Comparison of ENCODE assay signal across 11 cellular contexts in genomic region chr14:64746298-64747250, GRCh38. TPM values are rescaled to one million over a fixed set of nuclear protein-coding genes. Genes with fewer than 3 reads are reported as not detected.
A peak's percentile ranks its signal among the peaks of the same experiment; 100 is the strongest.
DNase-seq lines count a peak whose midpoint lies in the region; ATAC-seq and TF ChIP-seq lines count a peak whose summit lies in the region.
"Had no signal": no experiment of that assay in that cellular context is flagged by ENCODE, and none has a peak within 500 bp of the region (broad histone marks: within the 10 kb centered on the region; RNA-seq: fewer than 3 reads in every experiment).

No MANE protein-coding gene starts in this region.

- TF ChIP-seq CTCF in RWPE1 (conservative IDR thresholded peaks at IDR 0.05; ENCODE audit: low read depth) (no peak), dorsolateral prefrontal cortex (IDR thresholded peaks at IDR 0.05 in 54 of 56, conservative IDR thresholded peaks at IDR 0.05 in 2 of 56; ENCODE audit: low read depth in 1 of 56, partially characterized antibody in 56 of 56) (no peak), tibial artery (IDR thresholded peaks at IDR 0.05) (no peak)

- no peaks in the 10 kb centered on the region for H3K9me3 ChIP-seq in tibial artery
- H3K9me3 ChIP-seq: adrenal gland had no signal

- intact Hi-C loops in dorsolateral prefrontal cortex (cut with DNase I) = loop anchor here (5.0 kb wide), 1 partner anchor 74 kb away; no protein-coding TSS in a partner anchor
- intact Hi-C loops in tibial artery (cut with DNase I; ENCODE audit: low total_unique reads) = no loop called here

- H3K4me1 ChIP-seq in tibial artery = peaks cover 0 to 48% (median 27%) of the 10 kb centered on the region in 4 donors
- H3K4me1 ChIP-seq: adrenal gland had no signal

- H3K27ac ChIP-seq in RWPE1 (peak overlapping the region; percentile 67), dorsolateral prefrontal cortex (peak overlapping the region in 58 of 59 donors; percentile 16 to 93 (median 77)), tibial artery (peak overlapping the region; percentile 71 to 82)

- no peak for ATAC-seq in activated naive CD4-positive, alpha-beta T cell treated with anti-CD3 and anti-CD28 coated beads, Interleukin-2, amount 50 U/mL, for 72 hours
- ATAC-seq in HG03354 (IDR thresholded peaks at IDR 0.05; ENCODE audit: poor library complexity, severe bottlenecking, unreplicated experiment) = no peak

- DNase-seq in RWPE1 (ENCODE audit: low spot score) (no peak), dorsolateral prefrontal cortex (no peak), midbrain (lab: John Stamatoyannopoulos, UW) (peak; percentile 45), tibial artery (no peak), HK-2 (ENCODE audit: unreplicated experiment) (no peak)
- no peak for DNase-seq in activated naive CD4-positive, alpha-beta T cell treated with anti-CD3 and anti-CD28 coated beads, Interleukin-2, amount 50 U/mL, for 72 hours (ENCODE audit: low spot score in 2 of 2)
- DNase-seq: naive thymus-derived CD4-positive, alpha-beta T cell; NCI-H2029 treated with DMSO at 0.1 percent for 48 hours had no signal

- CTCF ChIA-PET in RWPE1 (lab: Yijun Ruan, JAX) = interaction anchor here (0.6 to 1.3 kb wide), 6 partner anchors 16 to 277 kb away, joined by 3 to 4 read pairs (median 3); no protein-coding TSS in a partner anchor

- no peaks in the 10 kb centered on the region for H3K36me3 Mint-ChIP-seq in activated naive CD4-positive, alpha-beta T cell treated with anti-CD3 and anti-CD28 coated beads, Interleukin-2, amount 50 U/mL, for 72 hours

- H3K27me3 ChIP-seq in dorsolateral prefrontal cortex (no peaks in the 10 kb centered on the region), tibial artery (no peaks in the 10 kb centered on the region)
- H3K27me3 ChIP-seq: adrenal gland had no signal

- H3K9me3 Mint-ChIP-seq in activated naive CD4-positive, alpha-beta T cell treated with anti-CD3 and anti-CD28 coated beads, Interleukin-2, amount 50 U/mL, for 72 hours = no peaks in the 10 kb centered on the region
- H3K9me3 Mint-ChIP-seq: T-helper 2 cell treated with Interferon-gamma antibody and Interleukin-4, amounts not matched to agents 5 μg/mL and 100 μg/mL, for 36 hours had no signal

- H3K36me3 ChIP-seq in tibial artery = peaks cover 59 to 75% (median 64%) of the 10 kb centered on the region in 3 donors

- peak overlapping the region in 1 of 2 donors; percentile 58 for H3K27ac Mint-ChIP-seq in activated naive CD4-positive, alpha-beta T cell treated with anti-CD3 and anti-CD28 coated beads, Interleukin-2, amount 50 U/mL, for 72 hours
- H3K27ac Mint-ChIP-seq: T-helper 2 cell treated with Interferon-gamma antibody and Interleukin-4, amounts not matched to agents 5 μg/mL and 100 μg/mL, for 36 hours had no signal

- POLR2A ChIA-PET in RWPE1 (lab: Yijun Ruan, JAX; ENCODE audit: low non-redundant PET) = no interaction called here

- no peak overlapping the region for H3K4me3 ChIP-seq in dorsolateral prefrontal cortex
- H3K4me3 ChIP-seq in tibial artery = no peak overlapping the region
- H3K4me3 ChIP-seq: adrenal gland had no signal

RNA-seq across cellular contexts. Expression of gene PLEKHG3, which starts 42.4 kb away (rescaled TPM):
- 100 to 1,000 TPM in 43 of 120 experiments, 10 to 100 TPM in 77; 27.1 to 361 (median 85.0) TPM for total RNA-seq in dorsolateral prefrontal cortex
- total RNA-seq in activated naive CD4-positive, alpha-beta T cell treated with anti-CD3 and anti-CD28 coated beads, Interleukin-2, amount 50 U/mL, for 72 hours = 1 to 10 TPM in 1 of 2 donors, under 1 TPM in 1; 0.66 to 1.1 TPM

Comparison
In these comparisons a context has a peak if more than half of its experiments do, and no peak if none do; other contexts are left out.
1. RNA of gene PLEKHG3, which starts 42.4 kb away (total RNA-seq): 27.1 to 361 TPM in dorsolateral prefrontal cortex; 0.66 to 1.1 TPM in activated naive CD4-positive, alpha-beta T cell treated with anti-CD3 and anti-CD28 coated beads, Interleukin-2, amount 50 U/mL, for 72 hours; every median in the first group is over 10 times any median in the second.
2. Peak in every context shown above with its lines, with median percentiles within 50 percentile points of each other: H3K27ac ChIP-seq.